In the genomic region with DNA sequence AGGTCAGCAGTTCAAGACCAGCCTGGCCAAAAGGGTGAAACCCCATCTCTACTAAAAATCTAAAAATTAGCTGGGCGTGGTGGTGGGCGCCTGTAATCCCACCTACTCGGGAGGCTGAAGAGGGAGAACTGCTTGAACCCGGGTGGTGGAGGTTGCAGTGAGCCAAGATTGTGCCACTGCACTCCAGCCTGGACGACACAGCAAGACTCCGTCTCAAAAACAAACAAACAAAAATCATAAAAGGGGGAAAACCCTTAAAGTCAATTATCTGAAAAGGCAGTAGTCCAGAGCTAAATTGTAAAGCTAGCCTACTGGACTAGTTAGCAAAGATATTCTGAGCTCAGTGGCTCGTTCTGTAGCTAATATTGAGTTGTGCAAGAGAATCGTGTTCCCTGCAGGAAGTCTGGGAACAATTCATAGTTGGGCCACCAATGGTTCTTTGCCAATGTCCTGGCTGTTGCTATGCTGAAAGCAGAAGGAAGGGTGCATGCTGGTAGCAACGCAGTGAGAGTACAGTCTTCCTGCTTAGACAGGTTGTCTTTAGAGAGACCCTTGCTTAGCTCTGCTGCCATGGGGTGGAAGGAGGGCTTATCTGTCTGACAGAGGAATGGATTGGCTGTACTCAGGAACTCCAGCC, we compare ENCODE assay signal across 12 cellular contexts. TPM values are rescaled to one million over a fixed set of nuclear protein-coding genes. Genes with fewer than 3 reads are reported as not detected.
A peak's percentile ranks its signal among the peaks of the same experiment; 100 is the strongest.
DNase-seq lines count a peak whose midpoint lies in the region; ATAC-seq and TF ChIP-seq lines count a peak whose summit lies in the region.
"Had no signal": no experiment of that assay in that cellular context is flagged by ENCODE, and none has a peak within 500 bp of the region (broad histone marks: within the 10 kb centered on the region; RNA-seq: fewer than 3 reads in every experiment).

No MANE protein-coding gene starts in this region.

- 53% methylated on average over 9 of the region's 9 CpGs for WGBS in liver

- TF ChIP-seq RAD21 in liver (IDR thresholded peaks at IDR 0.05) = peak; percentile 5 to 22

- H3K36me3 ChIP-seq in DND-41 (ENCODE audit: insufficient read depth, low read length) (peaks cover 88% of the 10 kb centered on the region), liver (ENCODE audit: control insufficient read depth in 4 of 4, insufficient read depth in 3 of 4, low read depth in 1 of 4, low read length in 3 of 4) (peaks cover 0 to 31% (median 29%) of the 10 kb centered on the region in 4 donors)

- peak overlapping the region; percentile 97; the same call in 1 of the 2 replicates for H3K4me2 ChIP-seq in DND-41 (ENCODE audit: insufficient read depth, low read length)
- H3K4me2 ChIP-seq: SK-N-SH had no signal

- H3K27me3 ChIP-seq in DND-41 (ENCODE audit: insufficient read depth, low read length, poor library complexity) (no peaks in the 10 kb centered on the region), liver (ENCODE audit: control insufficient read depth in 4 of 4, insufficient read depth in 4 of 4, low read length in 3 of 4) (no peaks in the 10 kb centered on the region)
- H3K27me3 ChIP-seq: transverse colon had no signal

- peaks cover 83% of the 10 kb centered on the region for H4K20me1 ChIP-seq in DND-41 (ENCODE audit: insufficient read depth, low read length)

- no peaks in the 10 kb centered on the region for H3K9me3 Mint-ChIP-seq in activated naive CD4-positive, alpha-beta T cell treated with anti-CD3 and anti-CD28 coated beads, Interleukin-2, amount 50 U/mL, for 72 hours

- H3K9me3 ChIP-seq in DND-41 (ENCODE audit: insufficient read depth, low read length, severe bottlenecking) (no peaks in the 10 kb centered on the region), liver (ENCODE audit: control insufficient read depth in 4 of 4, low read length in 3 of 4) (no peaks in the 10 kb centered on the region)
- H3K9me3 ChIP-seq: psoas muscle, SK-N-SH, transverse colon had no signal

- DNase-seq in AG10803 (ENCODE audit: low read depth) (peak; percentile 42), DND-41 (no peak), foreskin melanocyte (no peak), NCI-H187 (lab: John Stamatoyannopoulos, UW) (no peak), NOMO-1 (lab: John Stamatoyannopoulos, UW; ENCODE audit: unreplicated experiment in 2 of 2) (no peak)
- DNase-seq in activated naive CD4-positive, alpha-beta T cell treated with anti-CD3 and anti-CD28 coated beads, Interleukin-2, amount 50 U/mL, for 72 hours (ENCODE audit: low spot score in 2 of 2) = no peak
- DNase-seq: EL, psoas muscle, SK-N-SH, transverse colon had no signal

- H2AFZ ChIP-seq in DND-41 (ENCODE audit: low read depth, low read length) = no peak overlapping the region

- no peak overlapping the region for H3K9ac ChIP-seq in DND-41 (ENCODE audit: low read depth, low read length)
- H3K9ac ChIP-seq in liver (ENCODE audit: low read depth in 1 of 2, low read length in 2 of 2) = no peak overlapping the region
- H3K9ac ChIP-seq: SK-N-SH had no signal

- TF ChIP-seq CTCF in AG10803 (conservative IDR thresholded peaks at IDR 0.05; ENCODE audit: low read length) (no peak), DND-41 (IDR thresholded peaks at IDR 0.05; ENCODE audit: borderline replicate concordance, extremely low read depth, low read length, poor library complexity, severe bottlenecking) (no peak), liver (IDR thresholded peaks at IDR 0.05; ENCODE audit: low read depth, low read length, missing input control) (no peak)

- ATAC-seq in DND-41 (ENCODE audit: insufficient read depth, low read depth) (no peak), GM21825 (IDR thresholded peaks at IDR 0.05; ENCODE audit: unreplicated experiment) (no peak)
- no peak for ATAC-seq in activated naive CD4-positive, alpha-beta T cell treated with anti-CD3 and anti-CD28 coated beads, Interleukin-2, amount 50 U/mL, for 72 hours
- ATAC-seq: psoas muscle had no signal

- peaks cover 70 to 99% of the 10 kb centered on the region in 2 donors for H3K36me3 Mint-ChIP-seq in activated naive CD4-positive, alpha-beta T cell treated with anti-CD3 and anti-CD28 coated beads, Interleukin-2, amount 50 U/mL, for 72 hours

- H3K4me1 ChIP-seq in DND-41 (ENCODE audit: insufficient read depth, low read length) (peaks cover 66% of the 10 kb centered on the region), liver (ENCODE audit: control insufficient read depth in 4 of 4, insufficient read depth in 4 of 4, low read length in 3 of 4) (peaks cover 11 to 49% (median 34%) of the 10 kb centered on the region in 4 donors)

- peak overlapping the region; percentile 6; the same call in 1 of the 2 replicates for H3K27ac ChIP-seq in DND-41 (ENCODE audit: low read length)
- peak overlapping the region; percentile 8 to 92 for H3K27ac ChIP-seq in liver (ENCODE audit: low read depth in 1 of 2, low read length in 2 of 2)
- H3K27ac ChIP-seq: psoas muscle had no signal

- H3K4me3 ChIP-seq in AG10803 (ENCODE audit: low read length) = no peak overlapping the region
- H3K4me3 ChIP-seq in DND-41 (ENCODE audit: low read depth in 1 of 2, low read length in 2 of 2) = peak overlapping the region in 1 of 2 experiments; percentile 22; a peak in 2 of 4 replicates
- H3K4me3 ChIP-seq in liver (ENCODE audit: low read depth in 1 of 3, low read length in 3 of 3) = no peak overlapping the region
- H3K4me3 ChIP-seq: psoas muscle, transverse colon had no signal

- H3K79me2 ChIP-seq in DND-41 (ENCODE audit: insufficient read depth, low read length) = peaks cover 98% of the 10 kb centered on the region

- peak overlapping the region; percentile 66 to 77 for H3K27ac Mint-ChIP-seq in activated naive CD4-positive, alpha-beta T cell treated with anti-CD3 and anti-CD28 coated beads, Interleukin-2, amount 50 U/mL, for 72 hours

TF ChIP-seq in liver, 16 proteins besides CTCF, POLR2A, EP300 and RAD21 (continues in another document):
- TF ChIP-seq, protein P1, sequence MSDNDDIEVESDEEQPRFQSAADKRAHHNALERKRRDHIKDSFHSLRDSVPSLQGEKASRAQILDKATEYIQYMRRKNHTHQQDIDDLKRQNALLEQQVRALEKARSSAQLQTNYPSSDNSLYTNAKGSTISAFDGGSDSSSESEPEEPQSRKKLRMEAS (IDR thresholded peaks at IDR 0.05) = peak; percentile 40
- no peak for TF ChIP-seq JUND (IDR thresholded peaks at IDR 0.05)
- peak; percentile 50 for TF ChIP-seq YY1 (IDR thresholded peaks at IDR 0.05)
- no peak for TF ChIP-seq FOXA2 (IDR thresholded peaks at IDR 0.05)
- peak in 1 of 2 donors; percentile 46 for TF ChIP-seq HNF4A (conservative IDR thresholded peaks at IDR 0.05)
- TF ChIP-seq, protein P2, sequence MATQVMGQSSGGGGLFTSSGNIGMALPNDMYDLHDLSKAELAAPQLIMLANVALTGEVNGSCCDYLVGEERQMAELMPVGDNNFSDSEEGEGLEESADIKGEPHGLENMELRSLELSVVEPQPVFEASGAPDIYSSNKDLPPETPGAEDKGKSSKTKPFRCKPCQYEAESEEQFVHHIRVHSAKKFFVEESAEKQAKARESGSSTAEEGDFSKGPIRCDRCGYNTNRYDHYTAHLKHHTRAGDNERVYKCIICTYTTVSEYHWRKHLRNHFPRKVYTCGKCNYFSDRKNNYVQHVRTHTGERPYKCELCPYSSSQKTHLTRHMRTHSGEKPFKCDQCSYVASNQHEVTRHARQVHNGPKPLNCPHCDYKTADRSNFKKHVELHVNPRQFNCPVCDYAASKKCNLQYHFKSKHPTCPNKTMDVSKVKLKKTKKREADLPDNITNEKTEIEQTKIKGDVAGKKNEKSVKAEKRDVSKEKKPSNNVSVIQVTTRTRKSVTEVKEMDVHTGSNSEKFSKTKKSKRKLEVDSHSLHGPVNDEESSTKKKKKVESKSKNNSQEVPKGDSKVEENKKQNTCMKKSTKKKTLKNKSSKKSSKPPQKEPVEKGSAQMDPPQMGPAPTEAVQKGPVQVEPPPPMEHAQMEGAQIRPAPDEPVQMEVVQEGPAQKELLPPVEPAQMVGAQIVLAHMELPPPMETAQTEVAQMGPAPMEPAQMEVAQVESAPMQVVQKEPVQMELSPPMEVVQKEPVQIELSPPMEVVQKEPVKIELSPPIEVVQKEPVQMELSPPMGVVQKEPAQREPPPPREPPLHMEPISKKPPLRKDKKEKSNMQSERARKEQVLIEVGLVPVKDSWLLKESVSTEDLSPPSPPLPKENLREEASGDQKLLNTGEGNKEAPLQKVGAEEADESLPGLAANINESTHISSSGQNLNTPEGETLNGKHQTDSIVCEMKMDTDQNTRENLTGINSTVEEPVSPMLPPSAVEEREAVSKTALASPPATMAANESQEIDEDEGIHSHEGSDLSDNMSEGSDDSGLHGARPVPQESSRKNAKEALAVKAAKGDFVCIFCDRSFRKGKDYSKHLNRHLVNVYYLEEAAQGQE (IDR thresholded peaks at IDR 0.05) = peak; percentile 54
- TF ChIP-seq FOXA1 (IDR thresholded peaks at IDR 0.05) = no peak
- no peak for TF ChIP-seq HNF4G (IDR thresholded peaks at IDR 0.05)
- TF ChIP-seq, protein P3, sequence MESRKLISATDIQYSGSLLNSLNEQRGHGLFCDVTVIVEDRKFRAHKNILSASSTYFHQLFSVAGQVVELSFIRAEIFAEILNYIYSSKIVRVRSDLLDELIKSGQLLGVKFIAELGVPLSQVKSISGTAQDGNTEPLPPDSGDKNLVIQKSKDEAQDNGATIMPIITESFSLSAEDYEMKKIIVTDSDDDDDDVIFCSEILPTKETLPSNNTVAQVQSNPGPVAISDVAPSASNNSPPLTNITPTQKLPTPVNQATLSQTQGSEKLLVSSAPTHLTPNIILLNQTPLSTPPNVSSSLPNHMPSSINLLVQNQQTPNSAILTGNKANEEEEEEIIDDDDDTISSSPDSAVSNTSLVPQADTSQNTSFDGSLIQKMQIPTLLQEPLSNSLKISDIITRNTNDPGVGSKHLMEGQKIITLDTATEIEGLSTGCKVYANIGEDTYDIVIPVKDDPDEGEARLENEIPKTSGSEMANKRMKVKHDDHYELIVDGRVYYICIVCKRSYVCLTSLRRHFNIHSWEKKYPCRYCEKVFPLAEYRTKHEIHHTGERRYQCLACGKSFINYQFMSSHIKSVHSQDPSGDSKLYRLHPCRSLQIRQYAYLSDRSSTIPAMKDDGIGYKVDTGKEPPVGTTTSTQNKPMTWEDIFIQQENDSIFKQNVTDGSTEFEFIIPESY (IDR thresholded peaks at IDR 0.05) = no peak
- TF ChIP-seq EGR1 (IDR thresholded peaks at IDR 0.05; ENCODE audit: low read depth in 2 of 2) = no peak
- peak; percentile 56 for TF ChIP-seq TAF1 (conservative IDR thresholded peaks at IDR 0.05)
- TF ChIP-seq NR2F2 (IDR thresholded peaks at IDR 0.05) = no peak

RNA-seq across cellular contexts. Expression of a gene that starts 4.3 kb away (rescaled TPM):
- 100 to 1,000 TPM in 1 of 2 donors, 10 to 100 TPM in 1; 92.2 to 112 TPM for total RNA-seq in activated naive CD4-positive, alpha-beta T cell treated with anti-CD3 and anti-CD28 coated beads, Interleukin-2, amount 50 U/mL, for 72 hours
- 100 to 1,000 TPM in 1 of 2 donors, 10 to 100 TPM in 1; 68.8 to 114 TPM for total RNA-seq in liver
- 10 to 100 TPM; 56.7 to 66.3 TPM for polyA plus RNA-seq in liver

RNA-seq across cellular contexts. Expression of a gene that starts 30.9 kb away (rescaled TPM):
- total RNA-seq in activated naive CD4-positive, alpha-beta T cell treated with anti-CD3 and anti-CD28 coated beads, Interleukin-2, amount 50 U/mL, for 72 hours = 10 to 100 TPM; 20.2 to 27.7 TPM
- 100 to 1,000 TPM in 1 of 2 donors, 10 to 100 TPM in 1; 58.5 to 101 TPM for total RNA-seq in liver
- polyA plus RNA-seq in liver = 10 to 100 TPM; 22.8 to 82.9 TPM

RNA-seq across cellular contexts. Expression of a gene that starts 31.1 kb away (rescaled TPM):
- total RNA-seq in activated naive CD4-positive, alpha-beta T cell treated with anti-CD3 and anti-CD28 coated beads, Interleukin-2, amount 50 U/mL, for 72 hours = 10 to 100 TPM; 11.9 to 30.1 TPM
- total RNA-seq in liver = 10 to 100 TPM in 1 of 2 donors, 1 to 10 TPM in 1; 5.5 to 15.8 TPM
- 1 to 10 TPM; 6.3 to 9.7 TPM for polyA plus RNA-seq in liver
